Comparison of ENCODE assay signal across 8 cellular contexts in the genomic region with DNA sequence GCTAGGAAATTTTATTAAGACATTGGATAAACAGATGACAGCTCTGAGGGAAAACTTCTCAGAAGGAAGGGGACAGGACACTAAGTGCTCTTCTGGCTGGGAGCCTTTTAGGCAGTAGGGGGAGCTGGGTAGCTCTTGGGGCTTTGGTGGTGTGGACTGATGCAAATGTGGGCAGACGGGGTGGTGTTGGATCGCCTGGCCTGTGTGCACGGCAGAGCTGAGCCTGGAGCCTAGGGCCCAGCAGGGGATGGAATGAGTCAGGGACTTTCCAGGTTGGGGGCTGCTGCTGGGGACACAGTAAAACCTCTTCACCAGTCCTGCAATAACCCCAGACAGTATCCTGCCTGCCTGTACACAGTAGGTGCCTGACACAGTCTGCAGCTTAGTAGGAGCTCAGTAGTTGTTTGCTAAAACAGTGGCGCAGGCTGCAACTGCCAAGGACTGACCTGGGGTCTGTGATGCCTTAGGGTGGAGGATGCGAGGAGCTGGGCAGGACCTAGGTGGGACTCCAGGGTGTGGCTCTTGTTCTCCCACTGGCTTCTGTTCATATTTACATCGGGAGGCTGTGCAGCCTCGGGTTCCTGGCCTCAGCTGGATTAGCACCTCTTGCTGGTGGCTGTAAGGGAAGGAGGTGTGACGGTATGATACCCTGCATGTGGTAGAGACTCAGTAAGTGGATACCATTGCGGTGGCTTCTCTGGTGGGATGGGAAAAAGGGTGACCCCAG.
DNase-seq lines count a peak whose midpoint lies in the region; ATAC-seq and TF ChIP-seq lines count a peak whose summit lies in the region.

No MANE protein-coding gene starts in this region.

- no peak overlapping the region for H3K4me3 ChIP-seq in BE2C (ENCODE audit: low read depth, low read length)
- H3K4me3 ChIP-seq in mucosa of rectum (ENCODE audit: low read length in 2 of 2), result peak overlapping the region in 1 of 2 donors; percentile 67

- ATAC-seq in GM19372 (IDR thresholded peaks at IDR 0.05; ENCODE audit: low read depth, unreplicated experiment) (peak; percentile 67), HG03565 (IDR thresholded peaks at IDR 0.05; ENCODE audit: unreplicated experiment) (no peak), HG02970 (IDR thresholded peaks at IDR 0.05; ENCODE audit: low FRiP score, unreplicated experiment) (no peak)
- ATAC-seq in effector memory CD8-positive, alpha-beta T cell (replicated peaks), result peak; percentile 45

- peak overlapping the region in 1 of 2 donors; percentile 58 for H3K4me3 Mint-ChIP-seq in effector memory CD8-positive, alpha-beta T cell

- H3K36me3 ChIP-seq in BE2C, result no peaks in the 10 kb centered on the region
- no peaks in the 10 kb centered on the region for H3K36me3 ChIP-seq in mucosa of rectum (ENCODE audit: control insufficient read depth in 2 of 2, insufficient read depth in 2 of 2, low read length in 2 of 2)

- H3K4me1 ChIP-seq in BE2C (0 out of 2 replicates have a peak, but pooled peaks cover 4% of the 10 kb centered on the region), mucosa of rectum (ENCODE audit: control insufficient read depth in 2 of 2, insufficient read depth in 2 of 2, low read length in 2 of 2) (peaks cover 73 to 89% of the 10 kb centered on the region in 2 donors)

- H3K27me3 ChIP-seq in BE2C (no peaks in the 10 kb centered on the region), mucosa of rectum (ENCODE audit: control insufficient read depth in 2 of 2, insufficient read depth in 2 of 2, low read length in 2 of 2) (no peaks in the 10 kb centered on the region)

- peak overlapping the region; percentile 94 to 98 for H3K27ac ChIP-seq in mucosa of rectum (ENCODE audit: low read depth in 2 of 2, low read length in 2 of 2)

- no peaks in the 10 kb centered on the region for H3K9me3 Mint-ChIP-seq in effector memory CD8-positive, alpha-beta T cell

- H3K4me1 Mint-ChIP-seq in effector memory CD8-positive, alpha-beta T cell (ENCODE audit: low read depth in 2 of 2), result peaks cover 38 to 57% of the 10 kb centered on the region in 2 donors

- TF ChIP-seq CTCF in BE2C (IDR thresholded peaks at IDR 0.05; ENCODE audit: low read depth, low read length), result peak; percentile 62

- H3K9me3 ChIP-seq in BE2C (no peaks in the 10 kb centered on the region), mucosa of rectum (ENCODE audit: control insufficient read depth in 2 of 2, low read length in 2 of 2) (no peaks in the 10 kb centered on the region)

- peaks cover 10 to 33% of the 10 kb centered on the region in 2 donors for H3K27me3 Mint-ChIP-seq in effector memory CD8-positive, alpha-beta T cell

- peak overlapping the region in 1 of 2 donors; percentile 75 for H3K27ac Mint-ChIP-seq in effector memory CD8-positive, alpha-beta T cell

- DNase-seq in BE2C (peak; percentile 41), NCI-H69 (lab: John Stamatoyannopoulos, UW) (peak; percentile 77), NCI-H774 (lab: John Stamatoyannopoulos, UW) (no peak)
- DNase-seq in effector memory CD8-positive, alpha-beta T cell, result peak in 1 of 3 experiments; percentile 14

- H3K36me3 Mint-ChIP-seq in effector memory CD8-positive, alpha-beta T cell (ENCODE audit: insufficient read depth), result peaks cover 3% of the 10 kb centered on the region

- H3K9ac ChIP-seq in mucosa of rectum (ENCODE audit: low read depth in 1 of 2, low read length in 2 of 2), result peak overlapping the region; percentile 75 to 86

Comparison
In these comparisons a context has a peak if more than half of its experiments do, and no peak if none do; other contexts are left out.
1. ATAC-seq: peak in GM19372 (single experiment) and effector memory CD8-positive, alpha-beta T cell (single experiment); none in HG03565 (single experiment) and HG02970 (single experiment).